1 cellular context compared by ENCODE assay signal in genomic region chr2:131492418-131493198, GRCh38.
TF ChIP-seq lines count a peak whose summit lies in the region.

No MANE protein-coding gene starts in this region.

TF ChIP-seq in SK-N-SH, 30 proteins besides CTCF, POLR2A, EP300 and RAD21 (continued from another document):
- TF ChIP-seq, protein P1, sequence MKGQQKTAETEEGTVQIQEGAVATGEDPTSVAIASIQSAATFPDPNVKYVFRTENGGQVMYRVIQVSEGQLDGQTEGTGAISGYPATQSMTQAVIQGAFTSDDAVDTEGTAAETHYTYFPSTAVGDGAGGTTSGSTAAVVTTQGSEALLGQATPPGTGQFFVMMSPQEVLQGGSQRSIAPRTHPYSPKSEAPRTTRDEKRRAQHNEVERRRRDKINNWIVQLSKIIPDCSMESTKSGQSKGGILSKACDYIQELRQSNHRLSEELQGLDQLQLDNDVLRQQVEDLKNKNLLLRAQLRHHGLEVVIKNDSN (IDR thresholded peaks at IDR 0.05; ENCODE audit: borderline replicate concordance, low read depth), result no peak
- no peak for TF ChIP-seq JUND (IDR thresholded peaks at IDR 0.05)
- TF ChIP-seq FOXJ3 (CRISPR knock-in tag; IDR thresholded peaks at IDR 0.05), result no peak
- TF ChIP-seq FOSL2 (IDR thresholded peaks at IDR 0.05; ENCODE audit: borderline replicate concordance, low read depth), result no peak
- peak; percentile 74 for TF ChIP-seq MAX (IDR thresholded peaks at IDR 0.05; ENCODE audit: low read depth)
- TF ChIP-seq ZBTB33 (IDR thresholded peaks at IDR 0.05; ENCODE audit: borderline replicate concordance, low read depth), result no peak
- TF ChIP-seq MXI1 (IDR thresholded peaks at IDR 0.05; ENCODE audit: low read depth, low read length), result peak; percentile 39; the same call in 1 of the 2 replicates
- TF ChIP-seq POLR2AphosphoS5 (IDR thresholded peaks at IDR 0.05; ENCODE audit: low read depth, low read length), result no peak; the same call in 1 of the 2 replicates
- no peak for TF ChIP-seq RFX5 (IDR thresholded peaks at IDR 0.05; ENCODE audit: low read length)
- TF ChIP-seq, protein P2, sequence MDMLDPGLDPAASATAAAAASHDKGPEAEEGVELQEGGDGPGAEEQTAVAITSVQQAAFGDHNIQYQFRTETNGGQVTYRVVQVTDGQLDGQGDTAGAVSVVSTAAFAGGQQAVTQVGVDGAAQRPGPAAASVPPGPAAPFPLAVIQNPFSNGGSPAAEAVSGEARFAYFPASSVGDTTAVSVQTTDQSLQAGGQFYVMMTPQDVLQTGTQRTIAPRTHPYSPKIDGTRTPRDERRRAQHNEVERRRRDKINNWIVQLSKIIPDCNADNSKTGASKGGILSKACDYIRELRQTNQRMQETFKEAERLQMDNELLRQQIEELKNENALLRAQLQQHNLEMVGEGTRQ (IDR thresholded peaks at IDR 0.05; ENCODE audit: borderline replicate concordance, low read depth, low read length), result no peak
- no peak for TF ChIP-seq RCOR1 (IDR thresholded peaks at IDR 0.05; ENCODE audit: low read length)
- TF ChIP-seq SMC3 (IDR thresholded peaks at IDR 0.05; ENCODE audit: low read depth, low read length), result peak; percentile 17; the same call in 1 of the 2 replicates
- TF ChIP-seq SIN3A (IDR thresholded peaks at IDR 0.05; ENCODE audit: borderline replicate concordance, low read depth, low read length), result 0 out of 2 replicates have a peak, but pooled peaks have one; percentile 44
- TF ChIP-seq FOXM1 (IDR thresholded peaks at IDR 0.05; ENCODE audit: low read depth), result no peak
- TF ChIP-seq GATA2 (CRISPR knock-in tag; IDR thresholded peaks at IDR 0.05), result no peak
- TF ChIP-seq YY1 (IDR thresholded peaks at IDR 0.05; ENCODE audit: low read depth), result peak; percentile 92
- TF ChIP-seq REST (IDR thresholded peaks at IDR 0.05; ENCODE audit: low read depth, low read length), result 0 out of 2 replicates have a peak, but pooled peaks have one; percentile 27
